ENCODE assay signal across 24 cellular contexts in the genomic region with DNA sequence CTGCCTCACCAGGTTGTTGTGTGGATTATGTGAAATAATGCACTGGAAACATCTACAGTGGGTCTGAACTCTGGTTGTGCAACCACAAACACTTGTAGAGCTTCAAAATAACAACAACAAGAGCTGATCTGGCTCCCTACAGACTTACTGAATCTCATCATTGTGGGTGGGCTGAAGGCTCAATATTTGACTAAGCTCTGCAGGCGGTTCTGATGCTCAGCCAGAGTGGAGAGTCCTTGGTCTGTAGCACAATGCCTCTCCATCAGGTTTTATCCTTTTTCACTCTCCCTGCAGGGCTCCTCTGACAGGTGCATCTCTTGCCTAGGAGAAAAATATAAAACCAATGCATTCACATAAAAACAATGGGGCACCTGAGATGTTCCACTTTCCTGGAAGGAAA.
"Had no signal": no experiment of that assay in that cellular context is flagged by ENCODE, and none has a peak within 500 bp of the region (broad histone marks: within the 10 kb centered on the region; RNA-seq: fewer than 3 reads in every experiment).

No MANE protein-coding gene starts in this region.

- H3K4me1 ChIP-seq: esophagus squamous epithelium, gastrocnemius medialis, heart right ventricle, left lung, lower lobe of right lung had no signal

- H3K4me3 ChIP-seq: coronary artery, dorsolateral prefrontal cortex, esophagus squamous epithelium, gastrocnemius medialis, heart right ventricle, left lung, lower lobe of right lung, mucosa of descending colon had no signal

- FAIRE-seq: colon, endothelial cell of umbilical vein, islet of Langerhans, keratinocyte had no signal

- ATAC-seq: esophagus mucosa, gastrocnemius medialis, heart right ventricle, left ventricle myocardium superior, mucosa of descending colon had no signal

- H3K27ac ChIP-seq: coronary artery, dorsolateral prefrontal cortex, esophagus squamous epithelium, gastrocnemius medialis, heart right ventricle, left lung, lower lobe of right lung had no signal

- DNase-seq: dermis blood vessel endothelial cell; dorsolateral prefrontal cortex; effector CD4-positive, alpha-beta T cell; effector memory CD4-positive, alpha-beta T cell; esophagus squamous epithelium; foreskin fibroblast; gastrocnemius medialis; glutamatergic neuron; head of caudate nucleus; heart right ventricle; hippocampal formation; left cardiac atrium; left lung; left ventricle myocardium superior; lower lobe of right lung; mesenchymal stem cell; mucosa of descending colon; naive B cell had no signal

- H3K9me3 ChIP-seq: esophagus squamous epithelium, gastrocnemius medialis, heart right ventricle, left lung, lower lobe of right lung, mucosa of descending colon had no signal

- H3K36me3 ChIP-seq: esophagus squamous epithelium, gastrocnemius medialis, heart right ventricle, left lung, lower lobe of right lung had no signal

- H3K27me3 ChIP-seq: esophagus squamous epithelium, gastrocnemius medialis, heart right ventricle, left lung had no signal
